Comparison of ENCODE assay signal across 21 cellular contexts in the genomic region with DNA sequence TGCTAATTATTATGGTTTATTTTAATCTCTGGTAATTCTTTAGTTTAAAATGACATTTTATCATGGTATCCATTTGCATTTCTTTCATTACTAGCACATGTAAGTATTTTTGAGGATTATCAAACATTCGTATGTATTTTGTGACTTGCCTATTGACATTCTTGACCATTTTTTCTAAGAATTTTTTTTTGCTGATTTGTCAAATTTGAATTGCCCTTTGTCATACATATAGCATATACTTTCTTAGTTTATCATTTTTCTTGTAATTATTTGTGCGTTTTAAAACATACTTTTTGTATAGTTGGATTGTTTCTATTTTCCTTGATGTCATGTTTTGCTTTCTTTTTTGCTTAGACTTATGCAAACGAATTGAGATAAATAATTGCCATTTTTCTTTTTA.
"Had no signal": no experiment of that assay in that cellular context is flagged by ENCODE, and none has a peak within 500 bp of the region (broad histone marks: within the 10 kb centered on the region; RNA-seq: fewer than 3 reads in every experiment).

No MANE protein-coding gene starts in this region.

- H3K4me1 ChIP-seq: esophagus muscularis mucosa, gastroesophageal sphincter, left lung, lower lobe of right lung had no signal

- DNase-seq: effector CD8-positive, alpha-beta T cell; erythroblast; foreskin keratinocyte; heart left ventricle; hypothalamus; immature natural killer cell; islet precursor cell; left cardiac atrium; left lung; left ventricle myocardium superior; lower lobe of right lung; mesenchymal stem cell; mucosa of descending colon had no signal

- H3K27ac Mint-ChIP-seq: immature natural killer cell, mesothelial cell of epicardium had no signal

- FAIRE-seq: colon, frontal cortex had no signal

- ATAC-seq: foreskin keratinocyte, gastroesophageal sphincter, heart left ventricle, left cardiac atrium, left lung, left ventricle myocardium superior, lower lobe of right lung, mucosa of descending colon had no signal

- H3K4me2 ChIP-seq: hepatocyte had no signal

- H3K9me3 ChIP-seq: esophagus muscularis mucosa, gastroesophageal sphincter, heart left ventricle, left lung, lower lobe of right lung, mucosa of descending colon had no signal

- H3K36me3 Mint-ChIP-seq: immature natural killer cell, mesothelial cell of epicardium had no signal

- H3K36me3 ChIP-seq: esophagus muscularis mucosa, gastroesophageal sphincter, heart left ventricle, left lung, lower lobe of right lung had no signal

- H3K4me3 Mint-ChIP-seq: immature natural killer cell, mesothelial cell of epicardium had no signal

- H3K4me1 Mint-ChIP-seq: immature natural killer cell had no signal

- H3K27ac ChIP-seq: coronary artery, epithelial cell of prostate, esophagus muscularis mucosa, foreskin keratinocyte, gastroesophageal sphincter, heart left ventricle, hepatocyte, left lung, lower lobe of right lung had no signal

- H3K4me3 ChIP-seq: coronary artery, esophagus muscularis mucosa, gastroesophageal sphincter, heart left ventricle, hepatocyte, left lung, lower lobe of right lung, mucosa of descending colon had no signal

- H3K27me3 ChIP-seq: esophagus muscularis mucosa, foreskin keratinocyte, gastroesophageal sphincter, heart left ventricle, hepatocyte, left lung had no signal

- H2AFZ ChIP-seq: hepatocyte had no signal

- H3K9me3 Mint-ChIP-seq: mesothelial cell of epicardium had no signal

- H3K79me2 ChIP-seq: hepatocyte had no signal
